In genomic region chr19:4624733-4625362, GRCh38 we compare ENCODE assay signal across 12 cellular contexts. TPM values are rescaled to one million over a fixed set of nuclear protein-coding genes. Genes with fewer than 3 reads are reported as not detected.
A peak's percentile ranks its signal among the peaks of the same experiment; 100 is the strongest.
DNase-seq lines count a peak whose midpoint lies in the region; ATAC-seq and TF ChIP-seq lines count a peak whose summit lies in the region.
"Had no signal": no experiment of that assay in that cellular context is flagged by ENCODE, and none has a peak within 500 bp of the region (broad histone marks: within the 10 kb centered on the region; RNA-seq: fewer than 3 reads in every experiment).

No MANE protein-coding gene starts in this region.

- H3K27ac Mint-ChIP-seq in WTC11 (no peak overlapping the region; the same call in 1 of the 2 replicates), neural progenitor cell (no peak overlapping the region)
- H3K27ac Mint-ChIP-seq: activated T-helper 17 cell treated with anti-CD3 and anti-CD28 coated beads, Interleukin-2, amount 50 U/mL, for 72 hours; CD4-positive, alpha-beta T cell had no signal

- H3K9ac ChIP-seq in neural progenitor cell, result no peak overlapping the region

- H3K27me3 ChIP-seq in neural progenitor cell, result no peaks in the 10 kb centered on the region
- H3K27me3 ChIP-seq: right atrium auricular region had no signal

- H2AFZ ChIP-seq in neural progenitor cell (replicated peaks), result peak overlapping the region; percentile 36

- H3F3A ChIP-seq in neural progenitor cell (ENCODE audit: low read depth), result peaks cover 16% of the 10 kb centered on the region

- H3K27me3 Mint-ChIP-seq in WTC11 (ENCODE audit: low read depth) (peaks cover 5% of the 10 kb centered on the region), neural progenitor cell (ENCODE audit: insufficient read depth, low read depth) (peaks cover 6% of the 10 kb centered on the region)

- no peaks in the 10 kb centered on the region for H4K20me1 ChIP-seq in neural progenitor cell (ENCODE audit: low read depth)

- TF ChIP-seq CTCF in WTC11 (IDR thresholded peaks at IDR 0.05), result no peak; the same call in 1 of the 2 replicates
- TF ChIP-seq CTCF in neural progenitor cell (IDR thresholded peaks at IDR 0.05), result peak; percentile 49

- H3K36me3 Mint-ChIP-seq in WTC11 (no peaks in the 10 kb centered on the region), neural progenitor cell (no peaks in the 10 kb centered on the region)

- H3K9me3 Mint-ChIP-seq in WTC11 (peaks cover 4% of the 10 kb centered on the region; the same call in 1 of the 2 replicates), neural progenitor cell (no peaks in the 10 kb centered on the region)
- H3K9me3 Mint-ChIP-seq: activated T-helper 17 cell treated with anti-CD3 and anti-CD28 coated beads, Interleukin-2, amount 50 U/mL, for 72 hours; CD4-positive, alpha-beta T cell had no signal

- no peaks in the 10 kb centered on the region for H3K9me3 ChIP-seq in neural progenitor cell (ENCODE audit: low read depth)
- H3K9me3 ChIP-seq: right atrium auricular region had no signal

- H3K27ac ChIP-seq in neural progenitor cell, result no peak overlapping the region
- H3K27ac ChIP-seq: right atrium auricular region had no signal

- DNase-seq in NCI-H524 (lab: John Stamatoyannopoulos, UW) (peak; percentile 27 to 55), NCI-H524 treated with DMSO at 0.1 percent for 48 hours (lab: John Stamatoyannopoulos, UW) (no peak), M059J (ENCODE audit: low read depth) (peak; percentile 37), WTC11 (ENCODE audit: low spot score) (peak; percentile 62), neural progenitor cell (ENCODE audit: low spot score) (peak; percentile 61), mesenteric fat pad (ENCODE audit: low spot score) (no peak), kidney tubule cell (ENCODE audit: low spot score) (no peak)
- DNase-seq: CD4-positive, alpha-beta T cell; NCI-H2081 treated with DMSO at 0.1 percent for 48 hours had no signal

- H3K4me3 Mint-ChIP-seq in WTC11 (no peak overlapping the region), neural progenitor cell (no peak overlapping the region)
- H3K4me3 Mint-ChIP-seq: activated T-helper 17 cell treated with anti-CD3 and anti-CD28 coated beads, Interleukin-2, amount 50 U/mL, for 72 hours; CD4-positive, alpha-beta T cell had no signal

- no peaks in the 10 kb centered on the region for H3K79me2 ChIP-seq in neural progenitor cell (ENCODE audit: low read depth)

- H3K4me1 ChIP-seq in neural progenitor cell, result peaks cover 5% of the 10 kb centered on the region
- H3K4me1 ChIP-seq: right atrium auricular region had no signal

- POLR2A ChIA-PET in WTC11 (lab: Charles Lee), result no interaction called here

- H3K4me1 Mint-ChIP-seq in WTC11 (peaks cover 12% of the 10 kb centered on the region), neural progenitor cell (peaks cover 25% of the 10 kb centered on the region)
- H3K4me1 Mint-ChIP-seq: activated T-helper 17 cell treated with anti-CD3 and anti-CD28 coated beads, Interleukin-2, amount 50 U/mL, for 72 hours had no signal

- H3K36me3 ChIP-seq in neural progenitor cell, result no peaks in the 10 kb centered on the region
- H3K36me3 ChIP-seq: right atrium auricular region had no signal

- H3K4me3 ChIP-seq in neural progenitor cell, result no peak overlapping the region
- H3K4me3 ChIP-seq: right atrium auricular region had no signal

- ATAC-seq in WTC11 (peak; percentile 71), HG03432 (IDR thresholded peaks at IDR 0.05; ENCODE audit: unreplicated experiment) (no peak)
- ATAC-seq: activated T-helper 17 cell treated with anti-CD3 and anti-CD28 coated beads, Interleukin-2, amount 50 U/mL, for 72 hours had no signal

- H3K4me2 ChIP-seq in neural progenitor cell, result no peak overlapping the region

- CTCF ChIA-PET in WTC11 (lab: Charles Lee), result interaction anchor here (0.6 to 5.0 kb wide), 17 partner anchors 9 to 351 kb away, joined by 3 to 46 read pairs (median 4); partner anchors contain the start of genes MPND and PLIN5

TF ChIP-seq in WTC11, 78 proteins besides CTCF, POLR2A, EP300 and RAD21:
- peak; percentile 29; the same call in 1 of the 2 replicates for TF ChIP-seq ZNF121 (CRISPR knock-in tag; IDR thresholded peaks at IDR 0.05)
- no peak for TF ChIP-seq ATF1 (CRISPR knock-in tag; IDR thresholded peaks at IDR 0.05)
TF ChIP-seq in WTC11: peak in this region for 1.

RNA-seq across cellular contexts. Expression of gene TNFAIP8L1, which starts 14.5 kb away (rescaled TPM):
- 2.7 and 3.3 TPM in 2 replicates for total RNA-seq in M059J (2014; rRNA removed; shearing (Covaris generic))
- total RNA-seq in WTC11 (2021) (8.3 to 8.7 TPM (median 8.6 TPM) in 3 replicates), neural progenitor cell (ENCODE audit: low replicate concordance) (8.2 and 15.2 TPM in 2 replicates), mesenteric fat pad (6.9 TPM)

RNA-seq across cellular contexts. Expression of gene MYDGF, which starts 45.3 kb away (rescaled TPM):
- total RNA-seq in M059J (2014; rRNA removed; shearing (Covaris generic)), result 276 and 367 TPM in 2 replicates
- total RNA-seq in WTC11 (2021) (54.2 to 59.1 TPM (median 58.2 TPM) in 3 replicates), neural progenitor cell (ENCODE audit: low replicate concordance) (23.4 and 39.5 TPM in 2 replicates), mesenteric fat pad (98.5 TPM)

Comparison
In these comparisons a context has a peak if more than half of its experiments do, and no peak if none do; other contexts are left out.
1. DNase-seq: peak in NCI-H524 (2 of 2), M059J (single experiment), WTC11 (single experiment) and neural progenitor cell (single experiment); none in NCI-H524 treated with DMSO at 0.1 percent for 48 hours (single experiment), mesenteric fat pad (single experiment) and kidney tubule cell (single experiment).